1 cellular context compared by ENCODE assay signal in genomic region chr4:37641352-37641751, GRCh38.
TF ChIP-seq lines count a peak whose summit lies in the region.

No MANE protein-coding gene starts in this region.

TF ChIP-seq in HepG2, 621 proteins besides CTCF, POLR2A, EP300 and RAD21 (continued from another document):
- TF ChIP-seq GPBP1L1 (CRISPR knock-in tag; IDR thresholded peaks at IDR 0.05), result no peak
- no peak for TF ChIP-seq ZNF510 (CRISPR knock-in tag; IDR thresholded peaks at IDR 0.05; ENCODE audit: low read depth)
- TF ChIP-seq ZNF253 (CRISPR knock-in tag; IDR thresholded peaks at IDR 0.05; ENCODE audit: borderline replicate concordance), result no peak
- TF ChIP-seq CREB1 (IDR thresholded peaks at IDR 0.05), result no peak
- TF ChIP-seq CREB1 (CRISPR knock-in tag; IDR thresholded peaks at IDR 0.05), result no peak
- no peak for TF ChIP-seq SALL2 (CRISPR knock-in tag; IDR thresholded peaks at IDR 0.05)
- no peak for TF ChIP-seq THAP9 (CRISPR knock-in tag; IDR thresholded peaks at IDR 0.05; ENCODE audit: borderline replicate concordance)
- TF ChIP-seq MAF1 (CRISPR knock-in tag; IDR thresholded peaks at IDR 0.05; ENCODE audit: borderline replicate concordance), result no peak
- TF ChIP-seq ONECUT2 (CRISPR knock-in tag; IDR thresholded peaks at IDR 0.05), result no peak
- TF ChIP-seq NFKBIZ (CRISPR knock-in tag; IDR thresholded peaks at IDR 0.05), result no peak
- TF ChIP-seq CREBL2 (CRISPR knock-in tag; IDR thresholded peaks at IDR 0.05; ENCODE audit: borderline replicate concordance), result no peak
- TF ChIP-seq ZNF20 (CRISPR knock-in tag; IDR thresholded peaks at IDR 0.05), result no peak
- TF ChIP-seq BCL3 (CRISPR knock-in tag; IDR thresholded peaks at IDR 0.05), result no peak
- TF ChIP-seq JUNB (CRISPR knock-in tag; IDR thresholded peaks at IDR 0.05; ENCODE audit: borderline replicate concordance), result no peak
